10 cellular contexts compared by ENCODE assay signal in genomic region chr16:2028620-2029220, GRCh38. TPM values are rescaled to one million over a fixed set of nuclear protein-coding genes. Genes with fewer than 3 reads are reported as not detected.
DNase-seq lines count a peak whose midpoint lies in the region; ATAC-seq and TF ChIP-seq lines count a peak whose summit lies in the region.
"Had no signal": no experiment of that assay in that cellular context is flagged by ENCODE, and none has a peak within 500 bp of the region (broad histone marks: within the 10 kb centered on the region; RNA-seq: fewer than 3 reads in every experiment).

No MANE protein-coding gene starts in this region.

- H3K9me3 ChIP-seq in right cardiac atrium (ENCODE audit: control insufficient read depth, low read length), result no peaks in the 10 kb centered on the region
- no peaks in the 10 kb centered on the region for H3K9me3 ChIP-seq in stomach

- H3K4me1 ChIP-seq in right cardiac atrium (ENCODE audit: control insufficient read depth, insufficient read depth, low read length) (peaks cover 2% of the 10 kb centered on the region), stomach (peaks cover 51 to 81% (median 71%) of the 10 kb centered on the region in 4 donors)

- intact Hi-C loops in right cardiac atrium (cut with DNase I) (loop anchor here in 1 of 4 donors (10.0 kb wide), 1 partner anchor 116 kb away; the partner anchor contains the start of gene RAB26), stomach (cut with DNase I; ENCODE audit: low total_unique reads) (loop anchor here (10.0 kb wide), 1 partner anchor 56 kb away; no protein-coding TSS in a partner anchor)

- no peak for TF ChIP-seq CTCF in stomach (IDR thresholded peaks at IDR 0.05)

- TF ChIP-seq POLR2A in stomach (IDR thresholded peaks at IDR 0.05), result no peak

- DNase-seq in NCI-H345 treated with DMSO at 0.1 percent for 48 hours (lab: John Stamatoyannopoulos, UW; ENCODE audit: unreplicated experiment) (peak; percentile 54), right cardiac atrium (peak in 1 of 3 donors; percentile 44), stomach (peak; percentile 56), NCI-H2196 treated with DMSO at 0.1 percent for 48 hours (lab: John Stamatoyannopoulos, UW; ENCODE audit: unreplicated experiment) (no peak)
- DNase-seq in stimulated activated CD4-positive, alpha-beta T cell treated with anti-CD3 and anti-CD28 coated beads, Interleukin-2, amount 100 ng/mL, for 24 hours, result no peak
- DNase-seq: activated CD4-positive, alpha-beta memory T cell treated with anti-CD3 and anti-CD28 coated beads for 36 hours; activated effector memory CD4-positive, alpha-beta T cell treated with anti-CD3 and anti-CD28 coated beads, Interleukin-2, amount 50 U/mL, for 16 hours; PC-9 had no signal

- 73% methylated on average over 18 of the region's 18 CpGs for WGBS in right cardiac atrium
- WGBS in stomach, 5 donors, result 47 to 66% (median 49%) methylated on average over 13 to 18 of the region's 18 CpGs

- TF ChIP-seq EP300 in stomach (IDR thresholded peaks at IDR 0.05), result no peak

- H3K27me3 ChIP-seq in right cardiac atrium (ENCODE audit: control insufficient read depth, insufficient read depth) (no peaks in the 10 kb centered on the region), stomach (peaks cover 0 to 7% (median 0%) of the 10 kb centered on the region in 3 donors)

- H3K27ac ChIP-seq in right cardiac atrium (ENCODE audit: low read length) (no peak overlapping the region), stomach (peak overlapping the region in 4 of 5 donors; percentile 81 to 95 (median 88))
- H3K27ac ChIP-seq: KMS-11, PC-9 had no signal

- H3K4me3 ChIP-seq in right cardiac atrium (ENCODE audit: low read length) (peak overlapping the region; percentile 94), stomach (peak overlapping the region; percentile 11 to 92 (median 78))
- H3K4me3 ChIP-seq: PC-9 had no signal

- ATAC-seq in right cardiac atrium, result no peak

- peaks cover 4 to 27% (median 15%) of the 10 kb centered on the region in 4 donors for H3K36me3 ChIP-seq in stomach

RNA-seq across cellular contexts. Expression of gene NHERF2, which starts 2.0 kb away (rescaled TPM):
- total RNA-seq in right cardiac atrium (100 to 1,000 TPM; 131 to 257 (median 158) TPM), stomach (100 to 1,000 TPM in 2 of 5 donors, 10 to 100 TPM in 3; 17.4 to 201 (median 95.5) TPM)
- polyA plus RNA-seq in right cardiac atrium (228 TPM), stomach (100 to 1,000 TPM in 2 of 3 donors, 10 to 100 TPM in 1; 65.4 to 236 (median 157) TPM)

RNA-seq across cellular contexts. Expression of gene NPW, which starts 9.1 kb away (rescaled TPM):
- total RNA-seq in right cardiac atrium, result not detected
- polyA plus RNA-seq in right cardiac atrium, result not detected
- total RNA-seq in stomach, result under 1 TPM in 1 of 5 donors, not detected in 4; 0.55 TPM
- 10 to 100 TPM in 1 of 3 donors, 1 to 10 TPM in 2; 1.6 to 12.4 (median 2.4) TPM for polyA plus RNA-seq in stomach
- total RNA-seq: subcutaneous adipose tissue had no signal

RNA-seq across cellular contexts. Expression of gene NTHL1, which starts 18.9 kb away (rescaled TPM):
- total RNA-seq in right cardiac atrium (10 to 100 TPM in 3 of 4 donors, 1 to 10 TPM in 1; 4.3 to 14.0 (median 12.5) TPM), stomach (100 to 1,000 TPM in 2 of 5 donors, 1 to 10 TPM in 3; 2.3 to 663 (median 9.5) TPM)
- polyA plus RNA-seq in right cardiac atrium (21.3 TPM), stomach (10 to 100 TPM; 29.2 to 40.6 (median 36.6) TPM)

RNA-seq across cellular contexts. Expression of gene TSC2, which starts 19.1 kb away (rescaled TPM):
- total RNA-seq in right cardiac atrium, result 10 to 100 TPM; 67.3 to 72.4 (median 69.4) TPM
- 34.7 TPM for polyA plus RNA-seq in right cardiac atrium
- total RNA-seq in stomach, result 100 to 1,000 TPM in 3 of 5 donors, 10 to 100 TPM in 2; 68.5 to 369 (median 118) TPM
- polyA plus RNA-seq in stomach, result 10 to 100 TPM; 40.8 to 46.0 (median 41.1) TPM

RNA-seq across cellular contexts. Expression of gene ZNF598, which starts 19.1 kb away (rescaled TPM):
- total RNA-seq in right cardiac atrium (10 to 100 TPM; 16.8 to 20.5 (median 17.5) TPM), stomach (10 to 100 TPM; 16.3 to 86.2 (median 34.8) TPM)
- polyA plus RNA-seq in right cardiac atrium (14.0 TPM), stomach (10 to 100 TPM; 21.1 to 31.0 (median 21.4) TPM)

Comparison
In these comparisons a context has a peak if more than half of its experiments do, and no peak if none do; other contexts are left out.
1. DNase-seq: peak in NCI-H345 treated with DMSO at 0.1 percent for 48 hours (single experiment) and stomach (single experiment); none in NCI-H2196 treated with DMSO at 0.1 percent for 48 hours (single experiment) and stimulated activated CD4-positive, alpha-beta T cell treated with anti-CD3 and anti-CD28 coated beads, Interleukin-2, amount 100 ng/mL, for 24 hours (0 of 2).